Comparison of ENCODE assay signal across 1 cellular context in genomic region chr19:46776927-46777911, GRCh38.
A peak's percentile ranks its signal among the peaks of the same experiment; 100 is the strongest.
TF ChIP-seq lines count a peak whose summit lies in the region.

No MANE protein-coding gene starts in this region.

TF ChIP-seq in H1, 55 proteins besides CTCF, POLR2A, EP300 and RAD21:
- TF ChIP-seq CBX8 (IDR thresholded peaks at IDR 0.05; ENCODE audit: borderline replicate concordance, low read depth, low read length) (no peak), BCL11A (IDR thresholded peaks at IDR 0.05; ENCODE audit: low read depth in 2 of 2, low read length in 2 of 2) (no peak), SIN3A (conservative IDR thresholded peaks at IDR 0.05 in 1 of 2, IDR thresholded peaks at IDR 0.05 in 1 of 2; ENCODE audit: low read depth in 1 of 2, low read length in 2 of 2) (no peak), RXRA (IDR thresholded peaks at IDR 0.05; ENCODE audit: insufficient read depth, low read depth, low read length) (no peak), MAX (IDR thresholded peaks at IDR 0.05) (0 out of 2 replicates have a peak, but pooled peaks have one; percentile 36), RBBP5 (IDR thresholded peaks at IDR 0.05; ENCODE audit: borderline replicate concordance, low read depth, low read length) (no peak), CHD2 (IDR thresholded peaks at IDR 0.05; ENCODE audit: low read length) (no peak), TCF12 (IDR thresholded peaks at IDR 0.05; ENCODE audit: low read depth, low read length) (no peak), SP1 (IDR thresholded peaks at IDR 0.05; ENCODE audit: low read depth, low read length) (peak; percentile 32; the same call in 1 of the 2 replicates)
